ENCODE assay signal across 8 cellular contexts in genomic region chr20:2470051-2470431, GRCh38. TPM values are rescaled to one million over a fixed set of nuclear protein-coding genes. Genes with fewer than 3 reads are reported as not detected.
A peak's percentile ranks its signal among the peaks of the same experiment; 100 is the strongest.
DNase-seq lines count a peak whose midpoint lies in the region; ATAC-seq and TF ChIP-seq lines count a peak whose summit lies in the region.

No MANE protein-coding gene starts in this region.

- peaks cover 15% of the 10 kb centered on the region for H3K27me3 Mint-ChIP-seq in endothelial cell (ENCODE audit: unreplicated experiment)

- ATAC-seq in HG03045 (IDR thresholded peaks at IDR 0.05; ENCODE audit: unreplicated experiment), result peak; percentile 20

- peaks cover 33% of the 10 kb centered on the region for H3K4me1 Mint-ChIP-seq in endothelial cell (ENCODE audit: unreplicated experiment)

- no peaks in the 10 kb centered on the region for H3K9me3 ChIP-seq in mucosa of stomach (ENCODE audit: control insufficient read depth, low read length)

- peak; percentile 9 for DNase-seq in NCI-H2107 treated with DMSO at 0.1 percent for 48 hours (lab: John Stamatoyannopoulos, UW; ENCODE audit: unreplicated experiment)
- no peak for DNase-seq in NCI-H2107 (lab: John Stamatoyannopoulos, UW)
- DNase-seq in NCI-H69 (lab: John Stamatoyannopoulos, UW), result peak; percentile 75
- peak; percentile 22 to 32 for DNase-seq in activated CD8-positive, alpha-beta memory T cell treated with anti-CD3 and anti-CD28 coated beads for 1 hour (ENCODE audit: extremely low read depth in 1 of 2, low read depth in 1 of 2)
- peak; percentile 47 for DNase-seq in endothelial cell (ENCODE audit: low spot score)
- DNase-seq in stimulated activated CD8-positive, alpha-beta memory T cell treated with anti-CD3 and anti-CD28 coated beads, Interleukin-7, amount 100 ng/mL, for 1 hour (ENCODE audit: low read depth in 2 of 2), result peak; percentile 27

- H3K9ac ChIP-seq in mucosa of stomach (ENCODE audit: low read length), result peak overlapping the region; percentile 82

- peak overlapping the region; percentile 99 for H3K27ac Mint-ChIP-seq in endothelial cell (ENCODE audit: unreplicated experiment)

- peak overlapping the region; percentile 98 for H3K4me3 Mint-ChIP-seq in endothelial cell (ENCODE audit: unreplicated experiment)

- peak overlapping the region; percentile 46 for H3K4me3 ChIP-seq in mucosa of stomach (ENCODE audit: low read length)

- H3K36me3 ChIP-seq in mucosa of stomach (ENCODE audit: control insufficient read depth, insufficient read depth, low read length), result no peaks in the 10 kb centered on the region

- no peaks in the 10 kb centered on the region for H3K9me3 Mint-ChIP-seq in endothelial cell (ENCODE audit: unreplicated experiment)

- H3K27me3 ChIP-seq in mucosa of stomach (ENCODE audit: control insufficient read depth, insufficient read depth, low read length), result no peaks in the 10 kb centered on the region

- H3K4me1 ChIP-seq in mucosa of stomach (ENCODE audit: control insufficient read depth, insufficient read depth, low read length), result peaks cover 16% of the 10 kb centered on the region

- TF ChIP-seq CTCF in endothelial cell (IDR thresholded peaks at IDR 0.05; ENCODE audit: unreplicated experiment), result no peak

- peaks cover 36% of the 10 kb centered on the region for H3K36me3 Mint-ChIP-seq in endothelial cell (ENCODE audit: low read depth, unreplicated experiment)

RNA-seq across cellular contexts. Expression of gene SNRPB, which starts 0.5 kb away (rescaled TPM):
- total RNA-seq in endothelial cell (ENCODE audit: unreplicated experiment), result 195 TPM

RNA-seq across cellular contexts. Expression of gene ZNF343, which starts 38.7 kb away (rescaled TPM):
- total RNA-seq in endothelial cell (ENCODE audit: unreplicated experiment), result 13.0 TPM
